ENCODE assay signal across 27 cellular contexts in the genomic region with DNA sequence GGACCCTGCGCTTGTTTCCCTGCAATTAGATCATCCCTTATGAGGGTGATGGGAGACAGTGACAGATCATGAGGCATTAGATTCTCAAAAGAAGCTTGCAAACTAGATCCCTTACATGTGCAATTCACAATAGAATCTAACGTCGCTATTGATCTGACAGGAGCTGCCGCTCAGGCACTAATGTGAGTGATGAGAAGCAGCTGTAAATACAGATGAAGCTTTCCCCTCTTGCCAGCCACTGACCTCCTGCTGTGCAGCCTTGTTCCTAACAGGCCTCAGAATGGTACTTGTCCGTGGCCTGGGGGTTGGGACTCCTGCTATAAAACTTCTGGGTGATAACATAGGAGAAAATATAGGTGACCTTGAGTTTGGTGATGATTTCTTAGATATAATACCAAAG.
DNase-seq lines count a peak whose midpoint lies in the region; ATAC-seq and TF ChIP-seq lines count a peak whose summit lies in the region.
"Had no signal": no experiment of that assay in that cellular context is flagged by ENCODE, and none has a peak within 500 bp of the region (broad histone marks: within the 10 kb centered on the region; RNA-seq: fewer than 3 reads in every experiment).

No MANE protein-coding gene starts in this region.

- H3K9ac ChIP-seq in NT2/D1 (ENCODE audit: insufficient read length, low read depth): no peak overlapping the region

- no peaks in the 10 kb centered on the region for H3K36me3 ChIP-seq in NT2/D1 (ENCODE audit: insufficient read depth, insufficient read length, low read length)
- H3K36me3 ChIP-seq: left lung, uterus had no signal

- H3K4me3 ChIP-seq in NT2/D1 (ENCODE audit: insufficient read length, low read depth): no peak overlapping the region
- H3K4me3 ChIP-seq in coronary artery: no peak overlapping the region
- H3K4me3 ChIP-seq: A549, K562, left lung, testis, uterus had no signal

- H3K4me1 ChIP-seq in NT2/D1 (ENCODE audit: insufficient read depth, insufficient read length): no peaks in the 10 kb centered on the region
- H3K4me1 ChIP-seq: A549, left lung, testis, uterus had no signal

- ATAC-seq in GM19035 (IDR thresholded peaks at IDR 0.05; ENCODE audit: unreplicated experiment): no peak
- ATAC-seq: A549; CD8-positive, alpha-beta T cell; esophagus mucosa; HCT116; K562; left lung; stimulated activated naive CD8-positive, alpha-beta T cell treated with anti-CD3 and anti-CD28 coated beads, Interleukin-15, Interleukin-2, amounts not matched to agents 100 U/mL and 50 U/mL, for 24 hours had no signal

- DNase-seq in NCI-H748 (lab: John Stamatoyannopoulos, UW; ENCODE audit: unreplicated experiment): peak; percentile 60
- DNase-seq in NCI-H748 treated with DMSO at 0.1 percent for 48 hours (lab: John Stamatoyannopoulos, UW): no peak
- peak; percentile 6 for DNase-seq in NT2/D1 (ENCODE audit: low read depth, low spot score)
- peak; percentile 5 for DNase-seq in iPS DF 4.7 (ENCODE audit: extremely low read depth, low spot score)
- DNase-seq in NCI-H146 (lab: John Stamatoyannopoulos, UW): no peak
- DNase-seq in coronary artery (ENCODE audit: low spot score): no peak
- no peak for DNase-seq in GM19240 (ENCODE audit: insufficient read length, low spot score)
- DNase-seq: activated CD4-positive, alpha-beta T cell treated with anti-CD3 and anti-CD28 coated beads for 4 hours; activated effector memory CD4-positive, alpha-beta T cell treated with Interleukin-2 at 50 U/mL for 16 hours; activated naive CD8-positive, alpha-beta T cell treated with anti-CD3 and anti-CD28 coated beads for 36 hours; activated T-cell treated with anti-CD3 and anti-CD28 coated beads for 4 hours; aorta; CD8-positive, alpha-beta T cell; cortex of kidney; foreskin fibroblast; left lung; mesenchymal stem cell; NCI-H1436 treated with DMSO at 0.1 percent for 48 hours; NCI-H2171; stimulated activated naive CD8-positive, alpha-beta T cell treated with anti-CD3 and anti-CD28 coated beads, Interleukin-15, Interleukin-2, amounts not matched to agents 100 U/mL and 50 U/mL, for 24 hours; testis; uterus had no signal

- TF ChIP-seq CTCF in coronary artery (IDR thresholded peaks at IDR 0.05): no peak

- no peaks in the 10 kb centered on the region for H3K27me3 ChIP-seq in NT2/D1 (ENCODE audit: insufficient read depth, insufficient read length)
- H3K27me3 ChIP-seq: left lung, testis, uterus had no signal

- H3K27ac ChIP-seq in coronary artery: no peak overlapping the region
- H3K27ac ChIP-seq: A549, left lung, testis, uterus had no signal

- no peaks in the 10 kb centered on the region for H3K9me3 ChIP-seq in NT2/D1 (ENCODE audit: insufficient read depth, low read length)
- H3K9me3 ChIP-seq: A549, testis had no signal

Comparison
In these comparisons a context has a peak if more than half of its experiments do, and no peak if none do; other contexts are left out.
1. DNase-seq: peak in NCI-H748 (single experiment), NT2/D1 (single experiment) and iPS DF 4.7 (single experiment); none in NCI-H748 treated with DMSO at 0.1 percent for 48 hours (single experiment), NCI-H146 (single experiment), coronary artery (single experiment) and GM19240 (single experiment).